ENCODE assay signal across 8 cellular contexts in the genomic region with DNA sequence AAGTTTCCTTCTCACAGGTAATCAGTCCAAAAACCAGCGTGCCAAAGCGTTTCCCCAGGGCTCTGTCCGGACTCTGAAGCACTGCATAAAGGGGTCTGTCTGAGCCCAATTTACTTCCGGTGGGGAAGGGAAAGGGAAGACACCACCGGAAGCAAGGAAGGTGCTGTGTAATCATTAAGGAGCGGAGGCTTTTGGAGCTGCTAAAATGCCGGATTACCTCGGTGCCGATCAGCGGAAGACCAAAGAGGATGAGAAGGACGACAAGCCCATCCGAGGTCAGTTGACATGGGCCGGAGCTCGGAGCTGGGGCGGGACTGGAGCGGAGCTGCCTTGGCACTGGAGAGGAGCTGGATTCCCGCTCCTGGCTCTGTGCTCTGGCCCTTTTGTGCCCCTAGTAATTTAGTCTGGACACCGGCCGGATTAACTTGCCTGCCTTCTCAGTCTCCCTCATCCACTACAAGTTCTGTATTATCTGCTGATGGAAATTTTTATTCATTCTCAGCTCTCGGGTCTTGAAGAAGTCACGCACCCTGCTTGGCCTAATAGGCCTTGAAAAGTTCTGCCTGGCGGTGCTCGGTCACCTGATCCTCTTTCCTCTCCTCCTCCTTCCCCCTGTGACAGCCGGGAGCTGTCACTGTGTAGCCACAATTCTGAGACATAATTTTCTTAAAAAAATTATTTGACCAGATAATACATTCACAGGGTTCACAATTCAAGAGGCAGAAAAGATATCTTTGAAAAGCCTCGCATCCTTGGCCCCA. TPM values are rescaled to one million over a fixed set of nuclear protein-coding genes. Genes with fewer than 3 reads are reported as not detected.
A peak's percentile ranks its signal among the peaks of the same experiment; 100 is the strongest.
DNase-seq lines count a peak whose midpoint lies in the region; ATAC-seq, FAIRE-seq and TF ChIP-seq lines count a peak whose summit lies in the region.

A gene (plus strand): TSS at position 137 of the 761 bp plus-strand sequence. CDS start 69 bp downstream, at position 206.

- H3K4me1 ChIP-seq in pancreas, result peaks cover 0 to 39% (median 17%) of the 10 kb centered on the region in 3 donors
- peaks cover 37 to 39% of the 10 kb centered on the region in 2 donors for H3K4me1 ChIP-seq in thyroid gland

- ATAC-seq in HG02798 (IDR thresholded peaks at IDR 0.05; ENCODE audit: poor library complexity, unreplicated experiment), result peak; percentile 75
- ATAC-seq in Right ventricle myocardium superior (ENCODE audit: poor library complexity), result peak; percentile 89
- peak; percentile 80 to 88 (median 84) for ATAC-seq in pancreas

- WGBS in pancreas, 2 donors, result 0 to 1% methylated on average over 24 to 25 of the region's 25 CpGs
- WGBS in thyroid gland, 2 donors, result 0 to 1% methylated on average over 24 to 25 of the region's 25 CpGs

- no peaks in the 10 kb centered on the region for H3K27me3 ChIP-seq in pancreas
- H3K27me3 ChIP-seq in thyroid gland, result no peaks in the 10 kb centered on the region

- H3K9me3 ChIP-seq in pancreas (no peaks in the 10 kb centered on the region), thyroid gland (no peaks in the 10 kb centered on the region)

- intact Hi-C loops in Right ventricle myocardium superior (cut with DNase I), result no loop called here
- intact Hi-C loops in pancreas (cut with DNase I), result no loop called here
- intact Hi-C loops in thyroid gland (cut with DNase I), result no loop called here

- TF ChIP-seq POLR2A in GM12891 (IDR thresholded peaks at IDR 0.05; ENCODE audit: low read depth, low read length), result peak; percentile 72
- TF ChIP-seq POLR2A in thyroid gland (IDR thresholded peaks at IDR 0.05), result peak in 1 of 2 donors; percentile 52

- H3K36me3 ChIP-seq in pancreas (no peaks in the 10 kb centered on the region), thyroid gland (no peaks in the 10 kb centered on the region)

- DNase-seq in GM12891 (ENCODE audit: insufficient read length, low spot score) (peak; percentile 39), NCI-H1417 treated with DMSO at 0.1 percent for 48 hours (lab: John Stamatoyannopoulos, UW) (peak; percentile 74), SW 1271 (lab: John Stamatoyannopoulos, UW) (peak; percentile 65 to 88), Right ventricle myocardium superior (peak; percentile 79), pancreas (peak in 5 of 6 donors; percentile 43 to 88 (median 65)), thyroid gland (peak; percentile 74 to 83)
- peak; percentile 65 for DNase-seq in activated naive CD8-positive, alpha-beta T cell treated with anti-CD3 and anti-CD28 coated beads, Interleukin-2, amount 50 U/mL, for 16 hours (ENCODE audit: low read depth, low spot score)

- H3K4me3 ChIP-seq in pancreas, result peak within 1 kb of the TSS; percentile 74 to 94 (median 82)
- H3K4me3 ChIP-seq in thyroid gland (replicated peaks in 1 of 3), result peak within 1 kb of the TSS; percentile 27 to 71 (median 32)

- FAIRE-seq in GM12891 (lab: Jason Lieb, UNC) (peak; percentile 48), pancreas (lab: Jason Lieb, UNC) (no peak)

- no peak for TF ChIP-seq CTCF in pancreas (IDR thresholded peaks at IDR 0.05)
- peak in 1 of 6 experiments; percentile 7 for TF ChIP-seq CTCF in thyroid gland (IDR thresholded peaks at IDR 0.05)

- H3K27ac ChIP-seq in pancreas (peak within 1 kb of the TSS; percentile 54 to 88 (median 82)), thyroid gland (peak within 1 kb of the TSS; percentile 34 to 88 (median 79))

TF ChIP-seq in GM12891, 5 proteins besides CTCF, POLR2A, EP300 and RAD21:
- TF ChIP-seq TAF1 (IDR thresholded peaks at IDR 0.05; ENCODE audit: low read depth, low read length), result peak; percentile 78
- no peak for TF ChIP-seq PAX5 (IDR thresholded peaks at IDR 0.05; ENCODE audit: insufficient read depth, low read length, severe bottlenecking)
- TF ChIP-seq SPI1 (IDR thresholded peaks at IDR 0.05; ENCODE audit: low read depth, low read length), result no peak
- TF ChIP-seq POLR2AphosphoS5 (IDR thresholded peaks at IDR 0.05; ENCODE audit: low read depth, low read length), result peak; percentile 74; the same call in 1 of the 2 replicates
- peak; percentile 85; the same call in 1 of the 2 replicates for TF ChIP-seq POU2F2 (IDR thresholded peaks at IDR 0.05; ENCODE audit: low read depth, low read length)

RNA-seq across cellular contexts. Expression of the gene that starts here (rescaled TPM):
- 152 TPM for polyA plus RNA-seq in GM12891 (2012; ENCODE audit: low read depth, missing spikeins)
- total RNA-seq in Right ventricle myocardium superior, result 120 TPM
- 10 to 100 TPM; 17.7 to 45.8 (median 35.7) TPM for total RNA-seq in pancreas
- polyA plus RNA-seq in pancreas, result 10 to 100 TPM; 31.3 to 58.8 TPM
- total RNA-seq in thyroid gland, result 100 to 1,000 TPM in 3 of 4 donors, 10 to 100 TPM in 1; 90.8 to 144 (median 113) TPM

Comparison
In these comparisons a context has a peak if more than half of its experiments do, and no peak if none do; other contexts are left out.
1. Peak in every context shown above with its lines: DNase-seq, ATAC-seq, H3K4me3 ChIP-seq and H3K27ac ChIP-seq.